In genomic region chr15:50816191-50816590, GRCh38 we compare ENCODE assay signal across 20 cellular contexts. TPM values are rescaled to one million over a fixed set of nuclear protein-coding genes. Genes with fewer than 3 reads are reported as not detected.
DNase-seq lines count a peak whose midpoint lies in the region; ATAC-seq, FAIRE-seq and TF ChIP-seq lines count a peak whose summit lies in the region.
"Had no signal": no experiment of that assay in that cellular context is flagged by ENCODE, and none has a peak within 500 bp of the region (broad histone marks: within the 10 kb centered on the region; RNA-seq: fewer than 3 reads in every experiment).

No MANE protein-coding gene starts in this region.

- no peaks in the 10 kb centered on the region for H3K36me3 ChIP-seq in K562 (ENCODE audit: control insufficient read depth, insufficient read depth, low read length)
- H3K36me3 ChIP-seq in lower lobe of right lung = no peaks in the 10 kb centered on the region
- H3K36me3 ChIP-seq in ascending aorta = no peaks in the 10 kb centered on the region
- H3K36me3 ChIP-seq: BE2C had no signal

- no peaks in the 10 kb centered on the region for H3K36me3 Mint-ChIP-seq in endothelial cell (ENCODE audit: low read depth, unreplicated experiment)
- no peaks in the 10 kb centered on the region for H3K36me3 Mint-ChIP-seq in progenitor cell of endocrine pancreas (ENCODE audit: insufficient read depth)
- H3K36me3 Mint-ChIP-seq: brain, T-cell had no signal

- CTCF ChIA-PET in K562 (lab: Yijun Ruan, JAX; ENCODE audit: low intra/inter-chr PET ratio) = no interaction called here

- in situ Hi-C loops in K562 (cut with MboI) = no loop called here

- H3K9me3 ChIP-seq in K562 (replicated peaks; ENCODE audit: control insufficient read depth, insufficient read depth, low read depth, low read length) (no peaks in the 10 kb centered on the region), lower lobe of right lung (no peaks in the 10 kb centered on the region), ascending aorta (no peaks in the 10 kb centered on the region)
- H3K9me3 ChIP-seq: BE2C had no signal

- H2AFZ ChIP-seq in K562 (ENCODE audit: low read depth, low read length) = no peak overlapping the region

- H3K4me1 Mint-ChIP-seq in endothelial cell (ENCODE audit: unreplicated experiment) (no peaks in the 10 kb centered on the region), progenitor cell of endocrine pancreas (ENCODE audit: low read depth) (no peaks in the 10 kb centered on the region)
- H3K4me1 Mint-ChIP-seq: brain, T-cell had no signal

- no peak overlapping the region for H3K4me3 ChIP-seq in K562
- no peak overlapping the region for H3K4me3 ChIP-seq in lower lobe of right lung
- H3K4me3 ChIP-seq in ascending aorta = no peak overlapping the region

- H3K27ac ChIP-seq in K562 (ENCODE audit: extremely low read depth, low read depth, low read length) (no peak overlapping the region), lower lobe of right lung (no peak overlapping the region), ascending aorta (no peak overlapping the region)

- H3K79me2 ChIP-seq in K562 (ENCODE audit: control insufficient read depth, insufficient read depth, low read length) = no peaks in the 10 kb centered on the region

- no peak overlapping the region for H3K4me2 ChIP-seq in K562 (ENCODE audit: insufficient read depth, low read length)

- peaks cover 0 to 7% of the 10 kb centered on the region in 2 experiments; a peak in 3 of 5 replicates for H3K27me3 ChIP-seq in K562 (ENCODE audit: control insufficient read depth in 2 of 2, insufficient read depth in 2 of 2, low read length in 2 of 2)
- H3K27me3 ChIP-seq in lower lobe of right lung (ENCODE audit: low read depth) = no peaks in the 10 kb centered on the region
- no peaks in the 10 kb centered on the region for H3K27me3 ChIP-seq in ascending aorta
- H3K27me3 ChIP-seq: BE2C had no signal

- TF ChIP-seq RAD21 in K562 (CRISPR knock-in tag; conservative IDR thresholded peaks at IDR 0.05 in 1 of 2, IDR thresholded peaks at IDR 0.05 in 1 of 2) = no peak

- no peak overlapping the region for H3K9ac ChIP-seq in K562 (ENCODE audit: insufficient read depth in 1 of 2, low read depth in 2 of 2, low read length in 2 of 2)

- no peak for TF ChIP-seq EP300 in K562 (IDR thresholded peaks at IDR 0.05; ENCODE audit: low read length)

- TF ChIP-seq POLR2A in K562 (conservative IDR thresholded peaks at IDR 0.05) = no peak

- intact Hi-C loops in K562 (cut with micrococcal nuclease) (no loop called here), lower lobe of right lung (cut with DNase I) (no loop called here), ascending aorta (cut with DNase I) (no loop called here)

- 6% methylated on average over 2 of the region's 2 CpGs for WGBS in K562 (ENCODE audit: insufficient coverage, low coverage, missing lambda C conversion rate)

- H3K27me3 Mint-ChIP-seq in endothelial cell (ENCODE audit: unreplicated experiment) (no peaks in the 10 kb centered on the region), progenitor cell of endocrine pancreas (peaks cover 3% of the 10 kb centered on the region)
- H3K27me3 Mint-ChIP-seq: brain had no signal

- TF ChIP-seq CTCF in K562 (IDR thresholded peaks at IDR 0.05 in 2 of 3, conservative IDR thresholded peaks at IDR 0.05 in 1 of 3; ENCODE audit: insufficient read depth in 2 of 3, low read depth in 1 of 3, low read length in 3 of 3) (no peak), lower lobe of right lung (IDR thresholded peaks at IDR 0.05) (no peak), endothelial cell (IDR thresholded peaks at IDR 0.05; ENCODE audit: unreplicated experiment) (no peak), progenitor cell of endocrine pancreas (IDR thresholded peaks at IDR 0.05; ENCODE audit: unreplicated experiment) (no peak), ascending aorta (IDR thresholded peaks at IDR 0.05) (no peak)

- H3K27ac Mint-ChIP-seq in endothelial cell (ENCODE audit: unreplicated experiment) (no peak overlapping the region), progenitor cell of endocrine pancreas (no peak overlapping the region)
- H3K27ac Mint-ChIP-seq: activated naive CD4-positive, alpha-beta T cell treated with anti-CD3 and anti-CD28 coated beads for 36 hours; brain; T-cell had no signal

- DNase-seq in ELF-1 (ENCODE audit: low read depth, low spot score) = peak; percentile 87
- peak; percentile 60 for DNase-seq in LoVo (ENCODE audit: low spot score)
- peak in 2 of 4 experiments; percentile 11 to 29 for DNase-seq in K562 (ENCODE audit: extremely low read depth in 1 of 4, low spot score in 3 of 4)
- DNase-seq in lower lobe of right lung = peak; percentile 55
- DNase-seq in endothelial cell (ENCODE audit: low spot score) = no peak
- no peak for DNase-seq in progenitor cell of endocrine pancreas (ENCODE audit: low spot score, unreplicated experiment)
- no peak for DNase-seq in ascending aorta (ENCODE audit: low spot score in 2 of 2)
- DNase-seq in middle frontal gyrus (ENCODE audit: extremely low spot score, low spot score) = no peak
- DNase-seq: activated CD4-positive, CD25-positive, alpha-beta regulatory T cell treated with anti-CD3 and anti-CD28 coated beads, Interleukin-2, amount 50 U/mL, for 72 hours; activated CD8-positive, alpha-beta memory T cell treated with anti-CD3 and anti-CD28 coated beads, Interleukin-2, amount 50 U/mL, for 48 hours; activated naive CD4-positive, alpha-beta T cell treated with anti-CD3 and anti-CD28 coated beads for 36 hours; BE2C; effector memory CD4-positive, alpha-beta T cell; foreskin fibroblast; midbrain; NCI-H1105; NCI-H446; T-cell had no signal

- H3K4me1 ChIP-seq in K562 (replicated peaks in 1 of 2; ENCODE audit: control insufficient read depth in 2 of 2, insufficient read depth in 2 of 2, low read length in 2 of 2) = no peaks in the 10 kb centered on the region; a peak in 1 of 5 replicates
- H3K4me1 ChIP-seq in lower lobe of right lung = no peaks in the 10 kb centered on the region
- H3K4me1 ChIP-seq in ascending aorta = no peaks in the 10 kb centered on the region
- H3K4me1 ChIP-seq: BE2C had no signal

- H4K20me1 ChIP-seq in K562 (replicated peaks; ENCODE audit: control insufficient read depth, insufficient read depth, low read length) = no peaks in the 10 kb centered on the region

- FAIRE-seq in K562 (lab: Jason Lieb, UNC) = no peak
- FAIRE-seq: HepG2 had no signal

- POLR2A ChIA-PET in K562 (lab: Yijun Ruan, JAX) = interaction anchor here (0.6 to 1.8 kb wide), 2 partner anchors 8 to 10 kb away, joined by 3 to 4 read pairs; no protein-coding TSS in a partner anchor

- peak; percentile 66 for ATAC-seq in K562
- peak; percentile 66 to 75 for ATAC-seq in lower lobe of right lung
- ATAC-seq: HepG2, T-cell had no signal

- H3K4me3 Mint-ChIP-seq in endothelial cell (ENCODE audit: unreplicated experiment) (no peak overlapping the region), progenitor cell of endocrine pancreas (ENCODE audit: low read depth) (no peak overlapping the region)
- H3K4me3 Mint-ChIP-seq: activated naive CD4-positive, alpha-beta T cell treated with anti-CD3 and anti-CD28 coated beads for 36 hours; brain; T-cell had no signal

- H3K9me1 ChIP-seq in K562 (ENCODE audit: control insufficient read depth, insufficient read depth, low read length) = no peaks in the 10 kb centered on the region

- H3K9me3 Mint-ChIP-seq in endothelial cell (ENCODE audit: unreplicated experiment) (no peaks in the 10 kb centered on the region), progenitor cell of endocrine pancreas (ENCODE audit: low read depth) (no peaks in the 10 kb centered on the region)
- H3K9me3 Mint-ChIP-seq: activated naive CD4-positive, alpha-beta T cell treated with anti-CD3 and anti-CD28 coated beads for 36 hours; brain; T-cell had no signal

- BruUV-seq in K562 (replicated peaks; lab: Mats Ljungman, UMichigan) = no TSS peak

TF ChIP-seq in K562, 482 proteins besides CTCF, POLR2A, EP300 and RAD21 (continues in another document):
- TF ChIP-seq HMBOX1 (IDR thresholded peaks at IDR 0.05) = peak; percentile 96
- no peak for TF ChIP-seq ZNF76 (CRISPR knock-in tag; IDR thresholded peaks at IDR 0.05; ENCODE audit: borderline replicate concordance)
- TF ChIP-seq ID3 (CRISPR knock-in tag; IDR thresholded peaks at IDR 0.05) = no peak
- no peak for TF ChIP-seq ID3 (tag; IDR thresholded peaks at IDR 0.05)
- TF ChIP-seq NFIC (IDR thresholded peaks at IDR 0.05) = peak; percentile 16; the same call in 1 of the 2 replicates

RNA-seq across cellular contexts. Expression of gene SPPL2A, which starts 50.7 kb away (rescaled TPM):
- 80.4 and 149 TPM in 2 replicates for total RNA-seq in K562 (2011; cell fraction: chromatin; rRNA removed; ENCODE audit: low replicate concordance)
- 38.4 and 42.5 TPM in 2 replicates for total RNA-seq in K562 (2011; cell fraction: nucleolus; rRNA removed)
- total RNA-seq in K562 (2011; cell fraction: nucleoplasm; rRNA removed) = 78.7 and 84.5 TPM in 2 replicates
- total RNA-seq in K562 (2014; rRNA removed) = 29.1 and 32.2 TPM in 2 replicates
- total RNA-seq in K562 (2014; rRNA removed; fragmentation: Illumina TruSeq; extraction: Trizol) = 66.1 and 71.1 TPM in 2 replicates
- total RNA-seq in K562 (2015; rRNA removed; fragmentation: Illumina TruSeq; extraction: Trizol) = 35.7 and 41.8 TPM in 2 replicates
- total RNA-seq in K562 (2021) = 52.0 and 54.5 TPM in 2 replicates
- polyA plus RNA-seq in K562 (2011; rRNA removed) = 39.8 and 58.1 TPM in 2 replicates
- 16.9 and 27.0 TPM in 2 replicates for polyA plus RNA-seq in K562 (2011; cell fraction: cytosol; rRNA removed)
- 75.8 and 76.8 TPM in 2 replicates for polyA plus RNA-seq in K562 (2011; cell fraction: nucleus; rRNA removed)
- 30.7 and 45.2 TPM in 2 replicates for polyA plus RNA-seq in K562 (2012)
- polyA plus RNA-seq in K562 (2014; fragmentation: Illumina TruSeq; extraction: Trizol) = 38.0 and 42.8 TPM in 2 replicates
- 10 to 100 TPM in 1 of 2 experiments, 1 to 10 TPM in 1; 9.8 to 14.7 TPM for polyA plus RNA-seq in K562 (2014; fragmentation: Nextera tagmentation; extraction: Ambion mirVana)
- 40.0 and 47.3 TPM in 2 replicates for polyA plus RNA-seq in K562 (2014; rRNA removed)
- polyA minus RNA-seq in K562 (2011; rRNA and poly(A)+ RNA removed) = 47.6 and 51.1 TPM in 2 replicates
- polyA minus RNA-seq in K562 (2011; cell fraction: cytosol; rRNA and poly(A)+ RNA removed) = 11.4 and 25.4 TPM in 2 replicates
- 13.3 and 20.2 TPM in 2 replicates for polyA minus RNA-seq in K562 (2011; cell fraction: nucleus; rRNA and poly(A)+ RNA removed)
- total RNA-seq in lower lobe of right lung = 128 TPM
- total RNA-seq in endothelial cell (ENCODE audit: unreplicated experiment) = 62.2 TPM
- 66.7 and 73.8 TPM in 2 replicates for total RNA-seq in progenitor cell of endocrine pancreas
- 785 TPM for total RNA-seq in ascending aorta

Comparison
In these comparisons a context has a peak if more than half of its experiments do, and no peak if none do; other contexts are left out.
1. DNase-seq: peak in ELF-1 (single experiment), LoVo (single experiment) and lower lobe of right lung (single experiment); none in endothelial cell (single experiment), progenitor cell of endocrine pancreas (single experiment), ascending aorta (0 of 2) and middle frontal gyrus (single experiment).